30 cellular contexts compared by ENCODE assay signal in genomic region chr11:17481905-17482304, GRCh38. TPM values are rescaled to one million over a fixed set of nuclear protein-coding genes. Genes with fewer than 3 reads are reported as not detected.
DNase-seq lines count a peak whose midpoint lies in the region; ATAC-seq, FAIRE-seq and TF ChIP-seq lines count a peak whose summit lies in the region.
"Had no signal": no experiment of that assay in that cellular context is flagged by ENCODE, and none has a peak within 500 bp of the region (broad histone marks: within the 10 kb centered on the region; RNA-seq: fewer than 3 reads in every experiment).

No MANE protein-coding gene starts in this region.

- H4K91ac ChIP-seq in H1 (replicated peaks; ENCODE audit: insufficient read length, low read length), result no peak overlapping the region

- H3K4ac ChIP-seq in H1 (replicated peaks; ENCODE audit: insufficient read length, low read depth, low read length), result no peak overlapping the region

- H3K9ac ChIP-seq in H1 (replicated peaks in 1 of 4; ENCODE audit: extremely low read depth in 1 of 4, low read depth in 3 of 4, low read length in 3 of 4) (no peak overlapping the region), HepG2 (ENCODE audit: insufficient read depth, low read depth, low read length) (no peak overlapping the region)
- H3K9ac ChIP-seq: BLaER1 had no signal

- no peaks in the 10 kb centered on the region for H3K79me2 ChIP-seq in H1 (ENCODE audit: control insufficient read depth in 1 of 2, insufficient read depth in 2 of 2, low read length in 2 of 2)
- H3K79me2 ChIP-seq in HepG2 (ENCODE audit: insufficient read depth, low read length), result no peaks in the 10 kb centered on the region
- no peaks in the 10 kb centered on the region for H3K79me2 ChIP-seq in osteoblast (ENCODE audit: insufficient read depth, low read length)

- no peak overlapping the region for H3K4me3 ChIP-seq in H1 (ENCODE audit: extremely low read depth in 1 of 4, insufficient read depth in 2 of 4, low read depth in 3 of 4, low read length in 4 of 4)
- H3K4me3 ChIP-seq in HepG2 (replicated peaks in 1 of 3; ENCODE audit: insufficient read depth in 1 of 3, low read depth in 2 of 3, low read length in 3 of 3), result no peak overlapping the region
- no peak overlapping the region for H3K4me3 ChIP-seq in osteoblast (ENCODE audit: insufficient read depth, low read length)
- H3K4me3 ChIP-seq: BLaER1, GM12878 had no signal

- no peak overlapping the region for H4K8ac ChIP-seq in H1 (ENCODE audit: extremely low read depth, insufficient read depth, low read length)

- H4K20me1 ChIP-seq in H1 (replicated peaks in 1 of 2; ENCODE audit: control insufficient read depth in 1 of 2, insufficient read depth in 2 of 2, low read length in 2 of 2), result peaks cover 0 to 3% of the 10 kb centered on the region in 2 experiments
- no peaks in the 10 kb centered on the region for H4K20me1 ChIP-seq in HepG2 (ENCODE audit: insufficient read depth, low read length)
- no peaks in the 10 kb centered on the region for H4K20me1 ChIP-seq in osteoblast (ENCODE audit: insufficient read depth, low read length)
- H4K20me1 ChIP-seq: BLaER1 had no signal

- FAIRE-seq in H1 (lab: Jason Lieb, UNC), result no peak
- no peak for FAIRE-seq in HepG2 (lab: Jason Lieb, UNC)
- FAIRE-seq: A204.1, GM12878, GM12892, GM19239 had no signal

- peaks cover 3% of the 10 kb centered on the region for H3K23me2 ChIP-seq in H1 (ENCODE audit: low read depth, low read length)

- no peak overlapping the region for H3K27ac ChIP-seq in H1 (ENCODE audit: low read depth, low read length)
- H3K27ac ChIP-seq in HepG2 (ENCODE audit: extremely low read length, insufficient read depth, low read length), result no peak overlapping the region
- H3K27ac ChIP-seq in osteoblast (ENCODE audit: low read depth, low read length), result no peak overlapping the region
- H3K27ac ChIP-seq: BLaER1 had no signal

- WGBS in H1 (ENCODE audit: extremely low coverage in 1 of 2, insufficient coverage in 1 of 2, insufficient read length in 1 of 2, insufficient replicate concordance in 2 of 2, low coverage in 1 of 2, low lambda C conversion rate in 2 of 2, missing lambda C conversion rate in 1 of 2), 2 experiments, result 90% methylated on average over 5 of the region's 5 CpGs; no CpG with 5 or more reads in 1 of the 2 experiments
- 0% methylated on average over 1 of the region's 5 CpGs for WGBS in HepG2 (ENCODE audit: low lambda C conversion rate)

- TF ChIP-seq CTCF in H1 (IDR thresholded peaks at IDR 0.05; ENCODE audit: control extremely low read depth in 1 of 3, insufficient read depth in 1 of 3, low read depth in 1 of 3, low read length in 3 of 3) (no peak), HepG2 (CRISPR knock-in tag; IDR thresholded peaks at IDR 0.05) (no peak), osteoblast (IDR thresholded peaks at IDR 0.05; ENCODE audit: extremely low read depth, low read depth, low read length) (no peak), type B pancreatic cell (conservative IDR thresholded peaks at IDR 0.05) (no peak)

- BruUV-seq in HepG2 (replicated peaks; lab: Mats Ljungman, UMichigan), result no TSS peak

- H3K9me3 ChIP-seq in H1 (ENCODE audit: insufficient read depth in 2 of 2, low read depth in 1 of 2, low read length in 1 of 2), result no peaks in the 10 kb centered on the region
- H3K9me3 ChIP-seq in HepG2 (ENCODE audit: low read length), result no peaks in the 10 kb centered on the region
- H3K9me3 ChIP-seq in osteoblast (ENCODE audit: low read depth, low read length), result no peaks in the 10 kb centered on the region
- H3K9me3 ChIP-seq: BE2C, BLaER1 had no signal

- no peaks in the 10 kb centered on the region for H3K36me3 ChIP-seq in H1 (ENCODE audit: control insufficient read depth in 2 of 4, insufficient read depth in 4 of 4, low read length in 3 of 4)
- H3K36me3 ChIP-seq in HepG2 (replicated peaks in 1 of 2; ENCODE audit: control insufficient read depth in 1 of 2, insufficient read depth in 2 of 2, low read length in 2 of 2), result no peaks in the 10 kb centered on the region
- H3K36me3 ChIP-seq in osteoblast (ENCODE audit: insufficient read depth, low read length), result no peaks in the 10 kb centered on the region
- H3K36me3 ChIP-seq: BE2C, BLaER1 had no signal

- no peak overlapping the region for H2BK120ac ChIP-seq in H1 (replicated peaks; ENCODE audit: low read depth, low read length)

- peaks cover 6 to 25% (median 19%) of the 10 kb centered on the region in 4 experiments for H3K27me3 ChIP-seq in H1 (replicated peaks in 1 of 4; ENCODE audit: control insufficient read depth in 3 of 4, extremely low read depth in 1 of 4, insufficient read depth in 3 of 4, low read length in 3 of 4)
- H3K27me3 ChIP-seq in HepG2 (ENCODE audit: control insufficient read depth in 1 of 2, insufficient read depth in 2 of 2, low read length in 2 of 2), result peaks cover 0 to 27% of the 10 kb centered on the region in 2 experiments; a peak in 2 of 5 replicates
- peaks cover 21% of the 10 kb centered on the region for H3K27me3 ChIP-seq in osteoblast (ENCODE audit: insufficient read depth, low read length)
- H3K27me3 ChIP-seq: BE2C had no signal

- no peak overlapping the region for H2AFZ ChIP-seq in H1 (ENCODE audit: low read length)
- no peak overlapping the region for H2AFZ ChIP-seq in HepG2 (ENCODE audit: low read length)
- no peak overlapping the region for H2AFZ ChIP-seq in osteoblast (ENCODE audit: low read length)

- TF ChIP-seq RAD21 in H1 (IDR thresholded peaks at IDR 0.05 in 1 of 2, conservative IDR thresholded peaks at IDR 0.05 in 1 of 2; ENCODE audit: low read depth in 2 of 2, low read length in 2 of 2) (no peak), HepG2 (CRISPR knock-in tag; IDR thresholded peaks at IDR 0.05) (no peak)

- H3K36me3 Mint-ChIP-seq in naive thymus-derived CD8-positive, alpha-beta T cell, result no peaks in the 10 kb centered on the region
- H3K36me3 Mint-ChIP-seq in type B pancreatic cell, result no peaks in the 10 kb centered on the region
- H3K36me3 Mint-ChIP-seq: CD14-positive monocyte; CD4-positive, alpha-beta memory T cell; CD4-positive, CD25-positive, alpha-beta regulatory T cell; CD8-positive, alpha-beta memory T cell had no signal

- H3K4me1 ChIP-seq in H1 (replicated peaks in 1 of 4; ENCODE audit: control insufficient read depth in 3 of 4, insufficient read depth in 4 of 4, low read length in 3 of 4) (peaks cover 0 to 6% (median 3%) of the 10 kb centered on the region in 4 experiments; a peak in 4 of 7 replicates), HepG2 (ENCODE audit: insufficient read depth, low read length) (peaks cover 11% of the 10 kb centered on the region), osteoblast (ENCODE audit: insufficient read depth, low read length) (no peaks in the 10 kb centered on the region)
- H3K4me1 ChIP-seq: BE2C had no signal

- in situ Hi-C loops in HepG2 (cut with HindIII; ENCODE audit: extremely low pct_ligation_motif_present, low pct_unique_long_range_greater_than_20kb), result no loop called here

- CTCF ChIA-PET in H1 (lab: Charles Lee; ENCODE audit: partially characterized antibody) (interaction anchor here (1.1 to 3.3 kb wide), 10 partner anchors 9 to 95 kb away, joined by 3 to 14 read pairs (median 6); no protein-coding TSS in a partner anchor), HepG2 (lab: Yijun Ruan, JAX; ENCODE audit: low intra/inter-chr PET ratio, low total read pairs) (no interaction called here)

- H2BK12ac ChIP-seq in H1 (ENCODE audit: low read depth, low read length), result no peak overlapping the region

- no peak overlapping the region for H3K4me3 Mint-ChIP-seq in naive thymus-derived CD8-positive, alpha-beta T cell
- H3K4me3 Mint-ChIP-seq in type B pancreatic cell, result no peak overlapping the region
- H3K4me3 Mint-ChIP-seq: CD14-positive monocyte; CD4-positive, alpha-beta memory T cell; CD4-positive, CD25-positive, alpha-beta regulatory T cell; CD8-positive, alpha-beta memory T cell had no signal

- no peaks in the 10 kb centered on the region for H3K79me1 ChIP-seq in H1 (ENCODE audit: low read depth, low read length)

- TF ChIP-seq POLR2A in H1 (IDR thresholded peaks at IDR 0.05; ENCODE audit: control extremely low read depth in 1 of 2, low read depth in 2 of 2, low read length in 2 of 2) (no peak), HepG2 (IDR thresholded peaks at IDR 0.05; ENCODE audit: insufficient read depth in 1 of 2, low read depth in 2 of 2, low read length in 2 of 2) (no peak)

- H2AK5ac ChIP-seq in H1 (ENCODE audit: low read depth, low read length), result 0 out of 2 replicates have a peak overlapping the region, but pooled peaks have one; percentile 47

- no peak for DNase-seq in H1 (ENCODE audit: low read depth in 1 of 2, low spot score in 2 of 2)
- DNase-seq in HepG2 (ENCODE audit: low spot score), result no peak
- peak; percentile 23 for DNase-seq in osteoblast (ENCODE audit: insufficient read length, low spot score, missing footprints)
- no peak for DNase-seq in naive thymus-derived CD8-positive, alpha-beta T cell
- DNase-seq in type B pancreatic cell (ENCODE audit: extremely low spot score, unreplicated experiment), result no peak
- DNase-seq: 8988T; ACHN; BE2C; C1 segment of cervical spinal cord; CD4-positive, alpha-beta memory T cell; CD4-positive, CD25-positive, alpha-beta regulatory T cell; CD8-positive, alpha-beta memory T cell; COR-L47; DMS 273 treated with DMSO at 0.1 percent for 48 hours; DMS153; DMS79; DND-41; EL; GDM1 had no signal

- H3K18ac ChIP-seq in H1 (ENCODE audit: extremely low read depth, low read length), result no peak overlapping the region

- H2BK20ac ChIP-seq in H1 (ENCODE audit: low read length), result no peak overlapping the region

- ATAC-seq in HepG2 (peak; percentile 74), HG02588 (IDR thresholded peaks at IDR 0.05; ENCODE audit: unreplicated experiment) (no peak), HG03571 (IDR thresholded peaks at IDR 0.05; ENCODE audit: unreplicated experiment) (no peak)
- no peak for ATAC-seq in naive thymus-derived CD8-positive, alpha-beta T cell
- ATAC-seq: GM12878 had no signal

- no peak overlapping the region for H3K56ac ChIP-seq in H1 (replicated peaks; ENCODE audit: insufficient read length, low read depth, low read length)

- no peak overlapping the region for H3K23ac ChIP-seq in H1 (ENCODE audit: insufficient read length)

- no peak overlapping the region for H3K14ac ChIP-seq in H1 (ENCODE audit: insufficient read length)

- POLR2A ChIA-PET in H1 (lab: Charles Lee; ENCODE audit: partially characterized antibody), result no interaction called here
- POLR2A ChIA-PET in HepG2 (lab: Yijun Ruan, JAX), result no interaction called here
- POLR2A ChIA-PET in naive thymus-derived CD8-positive, alpha-beta T cell (lab: Charles Lee), result no interaction called here

- H2BK5ac ChIP-seq in H1 (ENCODE audit: low read depth, low read length), result no peak overlapping the region

- H3K27ac Mint-ChIP-seq in naive thymus-derived CD8-positive, alpha-beta T cell, result peak overlapping the region in 1 of 10 donors; percentile 21
- H3K27ac Mint-ChIP-seq in type B pancreatic cell, result no peak overlapping the region
- H3K27ac Mint-ChIP-seq: CD14-positive monocyte; CD4-positive, CD25-positive, alpha-beta regulatory T cell had no signal

- H4K5ac ChIP-seq in H1 (ENCODE audit: insufficient read length, low read depth, low read length), result no peak overlapping the region

- TF ChIP-seq EP300 in H1 (IDR thresholded peaks at IDR 0.05; ENCODE audit: borderline replicate concordance in 1 of 2, low read depth in 2 of 2, low read length in 2 of 2), result no peak
- TF ChIP-seq EP300 in HepG2 (IDR thresholded peaks at IDR 0.05; ENCODE audit: low read depth in 2 of 2, low read length in 2 of 2), result no peak
- TF ChIP-seq EP300 in HepG2 (CRISPR knock-in tag; IDR thresholded peaks at IDR 0.05; ENCODE audit: borderline replicate concordance), result no peak

- H3K4me2 ChIP-seq in H1 (ENCODE audit: insufficient read depth in 1 of 2, low read depth in 2 of 2, low read length in 2 of 2) (no peak overlapping the region), HepG2 (ENCODE audit: low read depth, low read length) (no peak overlapping the region), osteoblast (ENCODE audit: insufficient read depth, low read length) (no peak overlapping the region)
- H3K4me2 ChIP-seq: BLaER1 had no signal

- no peak overlapping the region for H2BK15ac ChIP-seq in H1 (ENCODE audit: low read length)

- intact Hi-C loops in HepG2 (cut with micrococcal nuclease; ENCODE audit: unreplicated experiment), result no loop called here

- H3K27me3 Mint-ChIP-seq in naive thymus-derived CD8-positive, alpha-beta T cell, result peaks cover 15 to 33% (median 18%) of the 10 kb centered on the region in 5 donors
- H3K27me3 Mint-ChIP-seq in type B pancreatic cell, result peaks cover 53% of the 10 kb centered on the region

- H3K9me3 Mint-ChIP-seq in naive thymus-derived CD8-positive, alpha-beta T cell, result peaks cover 0 to 9% (median 2%) of the 10 kb centered on the region in 9 donors
- no peaks in the 10 kb centered on the region for H3K9me3 Mint-ChIP-seq in type B pancreatic cell

- H3K4me1 Mint-ChIP-seq in naive thymus-derived CD8-positive, alpha-beta T cell, result peaks cover 0 to 7% (median under 1%) of the 10 kb centered on the region in 4 donors
- no peaks in the 10 kb centered on the region for H3K4me1 Mint-ChIP-seq in type B pancreatic cell (ENCODE audit: unreplicated experiment)
- H3K4me1 Mint-ChIP-seq: CD14-positive monocyte; CD4-positive, CD25-positive, alpha-beta regulatory T cell had no signal

RNA-seq across cellular contexts. Expression of gene ABCC8, which starts 5.3 kb away (rescaled TPM):
- 2.6 and 3.7 TPM in 2 replicates for total RNA-seq in H1 (2021; fragmentation: NEBNext Ultra II Directional; extraction: Animal tissue kit (Norgen Biotek cat#: 25700))
- 4.9 and 7.1 TPM in 2 replicates for polyA plus RNA-seq in H1 (2011; rRNA removed)
- polyA plus RNA-seq in H1 (2011; cell fraction: cytosol; rRNA removed), result 4.3 TPM
- 30.9 TPM for polyA plus RNA-seq in H1 (2011; cell fraction: nucleus; rRNA removed)
- 3.7 to 4.4 TPM (median 4.0 TPM) in 4 replicates for polyA plus RNA-seq in H1 (2012, experiment 1 of 2)
- polyA plus RNA-seq in H1 (2012, experiment 2 of 2), result 1.0 TPM
- polyA plus RNA-seq in H1 (2013, experiment 1 of 2), result 1.2 TPM
- polyA plus RNA-seq in H1 (2013, experiment 2 of 2), result 1.2 TPM
- polyA minus RNA-seq in H1 (2011; rRNA and poly(A)+ RNA removed), result 10.8 and 11.7 TPM in 2 replicates
- 2.1 TPM for polyA minus RNA-seq in H1 (2011; cell fraction: cytosol; rRNA and poly(A)+ RNA removed)
- 20.1 TPM for polyA minus RNA-seq in H1 (2011; cell fraction: nucleus; rRNA and poly(A)+ RNA removed)
- total RNA-seq in HepG2 (2016; rRNA removed; fragmentation: Illumina TruSeq; extraction: Trizol), result not detected in 2 replicates
- total RNA-seq in HepG2 (2016; cell fraction: cytosol; rRNA removed; fragmentation: Illumina TruSeq; extraction: Trizol; ENCODE audit: low read depth), result not detected in 2 replicates
- not detected in 2 replicates for total RNA-seq in HepG2 (2016; cell fraction: insoluble cytoplasmic fraction; rRNA removed; fragmentation: Illumina TruSeq; extraction: Trizol)
- not detected in 2 replicates for total RNA-seq in HepG2 (2016; cell fraction: membrane; rRNA removed; fragmentation: Illumina TruSeq; extraction: Trizol)
- total RNA-seq in HepG2 (2016; cell fraction: nucleus; rRNA removed; fragmentation: Illumina TruSeq; extraction: Trizol), result not detected in 2 replicates
- polyA plus RNA-seq in HepG2 (2011; rRNA removed), result not detected in 2 replicates
- polyA plus RNA-seq in HepG2 (2011; cell fraction: cytosol; rRNA removed), result not detected in 2 replicates
- polyA plus RNA-seq in HepG2 (2011; cell fraction: nucleus; rRNA removed), result 0.03 TPM in 1 of 2 replicates, not detected in the other
- not detected in 2 replicates for polyA plus RNA-seq in HepG2 (2012)
- polyA plus RNA-seq in HepG2 (2016; cell fraction: cytosol; fragmentation: Illumina TruSeq; extraction: Trizol; ENCODE audit: low read depth), result not detected in 2 replicates
- not detected in 2 replicates for polyA plus RNA-seq in HepG2 (2016; cell fraction: insoluble cytoplasmic fraction; fragmentation: Illumina TruSeq; extraction: Trizol; ENCODE audit: low read depth)
- polyA plus RNA-seq in HepG2 (2016; cell fraction: membrane; fragmentation: Illumina TruSeq; extraction: Trizol; ENCODE audit: low read depth), result not detected in 2 replicates
- polyA plus RNA-seq in HepG2 (2016; cell fraction: nucleus; fragmentation: Illumina TruSeq; extraction: Trizol; ENCODE audit: insufficient read depth, low read depth), result not detected in 2 replicates
- 9.4 TPM in 1 of 2 replicates, not detected in the other for polyA minus RNA-seq in HepG2 (2011; rRNA and poly(A)+ RNA removed; ENCODE audit: low replicate concordance)
- not detected in 2 replicates for polyA minus RNA-seq in HepG2 (2011; cell fraction: cytosol; rRNA and poly(A)+ RNA removed)
- polyA minus RNA-seq in HepG2 (2011; cell fraction: nucleus; rRNA and poly(A)+ RNA removed), result 1.0 TPM in 1 of 2 replicates, not detected in the other
- not detected in 2 replicates for total RNA-seq in osteoblast
- total RNA-seq in naive thymus-derived CD8-positive, alpha-beta T cell, result not detected
- not detected for polyA plus RNA-seq in naive thymus-derived CD8-positive, alpha-beta T cell
- total RNA-seq in type B pancreatic cell (ENCODE audit: low replicate concordance), result 80.5 and 106 TPM in 2 replicates
- total RNA-seq: A673; CD4-positive, alpha-beta memory T cell; CD4-positive, CD25-positive, alpha-beta regulatory T cell; CD8-positive, alpha-beta memory T cell; Daoy; GM12878 had no signal
- polyA plus RNA-seq: AG04450; CD14-positive monocyte; CD4-positive, alpha-beta memory T cell; CD4-positive, CD25-positive, alpha-beta regulatory T cell; CD8-positive, alpha-beta memory T cell; GM12878 had no signal

Comparison
In these comparisons a context has a peak if more than half of its experiments do, and no peak if none do; other contexts are left out.
1. RNA of gene ABCC8, which starts 5.3 kb away (total RNA-seq): 80.5 to 106 TPM in type B pancreatic cell; 2.6 to 3.7 TPM in H1, not detected in HepG2, not detected in osteoblast and not detected in naive thymus-derived CD8-positive, alpha-beta T cell; every median in the first group is over 10 times any median in the second.